In the genomic region with DNA sequence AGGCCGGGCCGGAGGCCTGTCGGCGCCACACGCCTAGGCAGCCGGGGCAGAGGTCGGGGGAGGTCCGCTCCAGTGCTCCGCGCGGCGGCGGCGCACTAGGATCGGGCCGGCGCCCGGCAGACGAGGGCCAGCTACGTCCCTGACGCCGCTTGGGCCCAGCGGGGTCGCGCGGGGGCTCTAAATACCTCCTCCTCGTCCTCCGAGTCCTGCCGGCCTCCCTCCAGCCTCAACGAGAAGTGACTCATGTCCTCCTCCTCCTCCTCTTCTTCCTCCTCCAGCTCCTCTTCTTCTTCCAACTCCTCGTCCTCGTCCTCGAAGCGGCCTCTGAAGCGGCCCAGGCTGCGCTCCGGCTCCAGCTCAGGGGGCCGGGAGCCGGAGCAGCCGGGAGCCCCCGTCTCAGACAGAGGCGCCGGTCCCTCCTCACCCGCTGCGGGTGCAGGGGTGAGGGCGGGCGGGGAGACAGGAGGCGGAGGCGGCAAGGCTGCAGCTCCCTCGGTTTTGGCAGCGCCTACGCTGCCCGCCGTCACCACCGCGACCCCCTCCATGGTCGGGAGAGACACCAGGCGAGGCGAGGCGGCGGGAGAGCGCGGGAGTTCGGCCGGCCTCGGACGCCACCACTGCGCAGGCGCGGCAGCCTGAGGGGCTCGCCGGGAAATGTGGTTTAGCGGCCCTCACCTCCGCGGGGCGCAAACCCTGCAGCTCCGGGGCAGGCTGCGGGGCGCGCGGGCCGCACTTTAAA, we compare ENCODE assay signal across 1 cellular context.
TF ChIP-seq lines count a peak whose summit lies in the region.

PCGF6 (minus strand) TSS at position 619 of the 739 bp plus-strand sequence; CDS start at position 545, 74 bp downstream.

TF ChIP-seq in K562, 482 proteins besides CTCF, POLR2A, EP300 and RAD21 (continued from another document and continues in another):
- TF ChIP-seq MGA (IDR thresholded peaks at IDR 0.05) (peak; percentile 77), ZC3H4 (CRISPR knock-in tag; IDR thresholded peaks at IDR 0.05; ENCODE audit: borderline replicate concordance) (no peak), ZKSCAN3 (CRISPR knock-in tag; IDR thresholded peaks at IDR 0.05) (no peak), ZNF609 (CRISPR knock-in tag; IDR thresholded peaks at IDR 0.05; ENCODE audit: borderline replicate concordance) (no peak), SRSF9 (IDR thresholded peaks at IDR 0.05; ENCODE audit: borderline replicate concordance, low read depth, low read length) (no peak), ZNF512 (tag; IDR thresholded peaks at IDR 0.05) (no peak), SIRT6 (IDR thresholded peaks at IDR 0.05; ENCODE audit: low read depth, low read length) (no peak), FOSL1 (tag; conservative IDR thresholded peaks at IDR 0.05) (peak; percentile 56), NCOA6 (IDR thresholded peaks at IDR 0.05) (no peak), ZNF184 (CRISPR knock-in tag; IDR thresholded peaks at IDR 0.05) (no peak), CTBP1 (IDR thresholded peaks at IDR 0.05; ENCODE audit: borderline replicate concordance) (no peak), ZBED1 (IDR thresholded peaks at IDR 0.05) (no peak), NELFE (IDR thresholded peaks at IDR 0.05; ENCODE audit: insufficient read depth, insufficient read length) (no peak), FOXK1 (CRISPR knock-in tag; IDR thresholded peaks at IDR 0.05; ENCODE audit: borderline replicate concordance) (no peak), THRA (IDR thresholded peaks at IDR 0.05) (no peak)
- TF ChIP-seq, protein P1, sequence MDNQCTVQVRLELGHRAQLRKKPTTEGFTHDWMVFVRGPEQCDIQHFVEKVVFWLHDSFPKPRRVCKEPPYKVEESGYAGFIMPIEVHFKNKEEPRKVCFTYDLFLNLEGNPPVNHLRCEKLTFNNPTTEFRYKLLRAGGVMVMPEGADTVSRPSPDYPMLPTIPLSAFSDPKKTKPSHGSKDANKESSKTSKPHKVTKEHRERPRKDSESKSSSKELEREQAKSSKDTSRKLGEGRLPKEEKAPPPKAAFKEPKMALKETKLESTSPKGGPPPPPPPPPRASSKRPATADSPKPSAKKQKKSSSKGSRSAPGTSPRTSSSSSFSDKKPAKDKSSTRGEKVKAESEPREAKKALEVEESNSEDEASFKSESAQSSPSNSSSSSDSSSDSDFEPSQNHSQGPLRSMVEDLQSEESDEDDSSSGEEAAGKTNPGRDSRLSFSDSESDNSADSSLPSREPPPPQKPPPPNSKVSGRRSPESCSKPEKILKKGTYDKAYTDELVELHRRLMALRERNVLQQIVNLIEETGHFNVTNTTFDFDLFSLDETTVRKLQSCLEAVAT (IDR thresholded peaks at IDR 0.05), result no peak
- TF ChIP-seq, protein P2, sequence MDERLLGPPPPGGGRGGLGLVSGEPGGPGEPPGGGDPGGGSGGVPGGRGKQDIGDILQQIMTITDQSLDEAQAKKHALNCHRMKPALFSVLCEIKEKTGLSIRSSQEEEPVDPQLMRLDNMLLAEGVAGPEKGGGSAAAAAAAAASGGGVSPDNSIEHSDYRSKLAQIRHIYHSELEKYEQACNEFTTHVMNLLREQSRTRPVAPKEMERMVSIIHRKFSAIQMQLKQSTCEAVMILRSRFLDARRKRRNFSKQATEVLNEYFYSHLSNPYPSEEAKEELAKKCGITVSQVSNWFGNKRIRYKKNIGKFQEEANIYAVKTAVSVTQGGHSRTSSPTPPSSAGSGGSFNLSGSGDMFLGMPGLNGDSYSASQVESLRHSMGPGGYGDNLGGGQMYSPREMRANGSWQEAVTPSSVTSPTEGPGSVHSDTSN (CRISPR knock-in tag; IDR thresholded peaks at IDR 0.05; ENCODE audit: low read depth), result no peak
- TF ChIP-seq, protein P2 (tag; conservative IDR thresholded peaks at IDR 0.05; ENCODE audit: low read depth), result no peak
- TF ChIP-seq, protein P3, sequence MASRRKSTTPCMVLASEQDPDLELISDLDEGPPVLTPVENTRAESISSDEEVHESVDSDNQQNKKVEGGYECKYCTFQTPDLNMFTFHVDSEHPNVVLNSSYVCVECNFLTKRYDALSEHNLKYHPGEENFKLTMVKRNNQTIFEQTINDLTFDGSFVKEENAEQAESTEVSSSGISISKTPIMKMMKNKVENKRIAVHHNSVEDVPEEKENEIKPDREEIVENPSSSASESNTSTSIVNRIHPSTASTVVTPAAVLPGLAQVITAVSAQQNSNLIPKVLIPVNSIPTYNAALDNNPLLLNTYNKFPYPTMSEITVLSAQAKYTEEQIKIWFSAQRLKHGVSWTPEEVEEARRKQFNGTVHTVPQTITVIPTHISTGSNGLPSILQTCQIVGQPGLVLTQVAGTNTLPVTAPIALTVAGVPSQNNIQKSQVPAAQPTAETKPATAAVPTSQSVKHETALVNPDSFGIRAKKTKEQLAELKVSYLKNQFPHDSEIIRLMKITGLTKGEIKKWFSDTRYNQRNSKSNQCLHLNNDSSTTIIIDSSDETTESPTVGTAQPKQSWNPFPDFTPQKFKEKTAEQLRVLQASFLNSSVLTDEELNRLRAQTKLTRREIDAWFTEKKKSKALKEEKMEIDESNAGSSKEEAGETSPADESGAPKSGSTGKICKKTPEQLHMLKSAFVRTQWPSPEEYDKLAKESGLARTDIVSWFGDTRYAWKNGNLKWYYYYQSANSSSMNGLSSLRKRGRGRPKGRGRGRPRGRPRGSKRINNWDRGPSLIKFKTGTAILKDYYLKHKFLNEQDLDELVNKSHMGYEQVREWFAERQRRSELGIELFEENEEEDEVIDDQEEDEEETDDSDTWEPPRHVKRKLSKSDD (conservative IDR thresholded peaks at IDR 0.05; ENCODE audit: low read length), result no peak
